10 cellular contexts compared by ENCODE assay signal in genomic region chr6:167906899-167907298, GRCh38.
DNase-seq lines count a peak whose midpoint lies in the region; ATAC-seq and TF ChIP-seq lines count a peak whose summit lies in the region.
"Had no signal": no experiment of that assay in that cellular context is flagged by ENCODE, and none has a peak within 500 bp of the region (broad histone marks: within the 10 kb centered on the region; RNA-seq: fewer than 3 reads in every experiment).

No MANE protein-coding gene starts in this region.

- no peak for TF ChIP-seq CTCF in cardiac fibroblast (IDR thresholded peaks at IDR 0.05; ENCODE audit: low read depth, low read length)

- no peak for ATAC-seq in GM21737 (IDR thresholded peaks at IDR 0.05; ENCODE audit: unreplicated experiment)
- no peak for ATAC-seq in GM18511 (IDR thresholded peaks at IDR 0.05; ENCODE audit: unreplicated experiment)
- ATAC-seq in GM21576 (IDR thresholded peaks at IDR 0.05; ENCODE audit: unreplicated experiment): no peak

- peak; percentile 52 for DNase-seq in NCI-H1092 (lab: John Stamatoyannopoulos, UW)
- DNase-seq in cardiac fibroblast (ENCODE audit: low read depth in 2 of 2): peak; percentile 5 to 41
- DNase-seq in iPS-NIHi11 (ENCODE audit: low spot score): peak; percentile 14
- peak; percentile 25 for DNase-seq in retina
- DNase-seq in NCI-H1930 (lab: John Stamatoyannopoulos, UW): no peak
- DNase-seq: cortex of kidney, DND-41 had no signal

- H3K4me3 ChIP-seq in cardiac fibroblast (replicated peaks in 1 of 2; ENCODE audit: low read depth in 2 of 2, low read length in 2 of 2): no peak overlapping the region

Comparison
In these comparisons a context has a peak if more than half of its experiments do, and no peak if none do; other contexts are left out.
1. DNase-seq: peak in NCI-H1092 (single experiment), cardiac fibroblast (2 of 2), iPS-NIHi11 (single experiment) and retina (single experiment); none in NCI-H1930 (0 of 2).